13 cellular contexts compared by ENCODE assay signal in genomic region chr6:113433506-113433991, GRCh38.
DNase-seq lines count a peak whose midpoint lies in the region; ATAC-seq and TF ChIP-seq lines count a peak whose summit lies in the region.
"Had no signal": no experiment of that assay in that cellular context is flagged by ENCODE, and none has a peak within 500 bp of the region (broad histone marks: within the 10 kb centered on the region; RNA-seq: fewer than 3 reads in every experiment).

No MANE protein-coding gene starts in this region.

- TF ChIP-seq RAD21 in liver (IDR thresholded peaks at IDR 0.05), result peak; percentile 52 to 65

- H3K9me3 ChIP-seq in liver (ENCODE audit: control insufficient read depth in 4 of 4, low read length in 3 of 4) (no peaks in the 10 kb centered on the region), transverse colon (no peaks in the 10 kb centered on the region)

- no peak for TF ChIP-seq POLR2A in transverse colon (IDR thresholded peaks at IDR 0.05)

- peak overlapping the region; percentile 69 to 82 for H3K27ac ChIP-seq in liver (ENCODE audit: low read depth in 1 of 2, low read length in 2 of 2)
- peak overlapping the region in 2 of 4 donors; percentile 11 to 65 for H3K27ac ChIP-seq in transverse colon
- no peak overlapping the region for H3K27ac ChIP-seq in dorsolateral prefrontal cortex

- WGBS in liver, result 23% methylated on average over 5 of the region's 5 CpGs
- WGBS in transverse colon (ENCODE audit: low coverage in 1 of 2), 2 donors, result 17 to 31% methylated on average over 3 to 5 of the region's 5 CpGs

- H3K27me3 ChIP-seq in liver (ENCODE audit: control insufficient read depth in 4 of 4, insufficient read depth in 4 of 4, low read length in 3 of 4) (no peaks in the 10 kb centered on the region), transverse colon (no peaks in the 10 kb centered on the region), dorsolateral prefrontal cortex (no peaks in the 10 kb centered on the region)

- no peak for TF ChIP-seq EP300 in transverse colon (IDR thresholded peaks at IDR 0.05; ENCODE audit: low read depth)

- intact Hi-C loops in transverse colon (cut with DNase I; ENCODE audit: low total_unique reads), result no loop called here
- intact Hi-C loops in dorsolateral prefrontal cortex (cut with DNase I), result no loop called here

- peaks cover 3 to 17% (median 14%) of the 10 kb centered on the region in 4 donors for H3K4me1 ChIP-seq in liver (ENCODE audit: control insufficient read depth in 4 of 4, insufficient read depth in 4 of 4, low read length in 3 of 4)
- H3K4me1 ChIP-seq in transverse colon, result peaks cover 6 to 13% (median 11%) of the 10 kb centered on the region in 4 donors

- no peak overlapping the region for H3K4me3 ChIP-seq in liver (ENCODE audit: low read depth in 1 of 3, low read length in 3 of 3)
- no peak overlapping the region for H3K4me3 ChIP-seq in transverse colon
- no peak overlapping the region for H3K4me3 ChIP-seq in dorsolateral prefrontal cortex
- H3K4me3 ChIP-seq: GM12878 had no signal

- in situ Hi-C loops in T47D (cut with HindIII; ENCODE audit: low pct_unique_long_range_greater_than_20kb, low sequenced_read_pairs), result no loop called here
- in situ Hi-C loops in transverse colon (cut with MboI; ENCODE audit: low pct_ligation_motif_present in 1 of 4, low pct_unique_long_range_greater_than_20kb in 1 of 4, low sequenced_read_pairs in 3 of 4), result no loop called here

- ATAC-seq in GM21367 (IDR thresholded peaks at IDR 0.05; ENCODE audit: unreplicated experiment) (no peak), HG02798 (IDR thresholded peaks at IDR 0.05; ENCODE audit: poor library complexity, unreplicated experiment) (no peak)
- ATAC-seq: GM12878; natural killer cell; stimulated activated effector memory CD8-positive, alpha-beta T cell treated with anti-CD3 and anti-CD28 coated beads, Interleukin-12 subunit alpha, Interleukin-12 subunit beta, amount 100 ng/mL, for 72 hours had no signal

- no peaks in the 10 kb centered on the region for H3K36me3 ChIP-seq in liver (ENCODE audit: control insufficient read depth in 4 of 4, insufficient read depth in 3 of 4, low read depth in 1 of 4, low read length in 3 of 4)
- no peaks in the 10 kb centered on the region for H3K36me3 ChIP-seq in transverse colon

- peak; percentile 30 for DNase-seq in HuH-7 (ENCODE audit: low spot score)
- peak; percentile 7 to 97 for DNase-seq in T47D (ENCODE audit: low read depth in 1 of 2, low spot score in 1 of 2)
- DNase-seq in transverse colon, result peak; percentile 53
- no peak for DNase-seq in stimulated activated CD4-positive, alpha-beta T cell treated with anti-CD3 and anti-CD28 coated beads, Interleukin-4, amount 100 ng/mL, for 4 hours
- DNase-seq in dorsolateral prefrontal cortex, result no peak
- DNase-seq: activated CD4-positive, alpha-beta T cell treated with anti-CD3 and anti-CD28 coated beads, Interleukin-2, amount 10 ng/mL, durations not matched to agents 24 days and 14 days; natural killer cell; NCI-H2029 treated with DMSO at 0.1 percent for 48 hours had no signal

- TF ChIP-seq CTCF in liver (IDR thresholded peaks at IDR 0.05; ENCODE audit: low read depth, low read length, missing input control), result no peak
- TF ChIP-seq CTCF in transverse colon (IDR thresholded peaks at IDR 0.05), result no peak
- TF ChIP-seq CTCF in dorsolateral prefrontal cortex (IDR thresholded peaks at IDR 0.05 in 54 of 56, conservative IDR thresholded peaks at IDR 0.05 in 2 of 56; ENCODE audit: low read depth in 1 of 56, partially characterized antibody in 56 of 56), result no peak

- H3K9ac ChIP-seq in liver (ENCODE audit: low read depth in 1 of 2, low read length in 2 of 2), result no peak overlapping the region

TF ChIP-seq in liver, 16 proteins besides CTCF, POLR2A, EP300 and RAD21:
- TF ChIP-seq SP1 (IDR thresholded peaks at IDR 0.05) (no peak), GABPA (IDR thresholded peaks at IDR 0.05 in 1 of 2, conservative IDR thresholded peaks at IDR 0.05 in 1 of 2) (no peak), MAX (IDR thresholded peaks at IDR 0.05) (peak; percentile 41), EGR1 (IDR thresholded peaks at IDR 0.05; ENCODE audit: low read depth in 2 of 2) (no peak), NR2F2 (IDR thresholded peaks at IDR 0.05) (no peak), RXRA (IDR thresholded peaks at IDR 0.05) (peak; percentile 24 to 63), HNF4A (conservative IDR thresholded peaks at IDR 0.05) (peak; percentile 63 to 65), FOXA2 (IDR thresholded peaks at IDR 0.05) (peak; percentile 35), HNF4G (IDR thresholded peaks at IDR 0.05) (no peak), TAF1 (conservative IDR thresholded peaks at IDR 0.05) (no peak), JUND (IDR thresholded peaks at IDR 0.05) (peak in 1 of 2 donors; percentile 62), YY1 (IDR thresholded peaks at IDR 0.05) (peak; percentile 11)
- TF ChIP-seq, protein P1, sequence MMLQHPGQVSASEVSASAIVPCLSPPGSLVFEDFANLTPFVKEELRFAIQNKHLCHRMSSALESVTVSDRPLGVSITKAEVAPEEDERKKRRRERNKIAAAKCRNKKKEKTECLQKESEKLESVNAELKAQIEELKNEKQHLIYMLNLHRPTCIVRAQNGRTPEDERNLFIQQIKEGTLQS (IDR thresholded peaks at IDR 0.05), result no peak

Comparison
In these comparisons a context has a peak if more than half of its experiments do, and no peak if none do; other contexts are left out.
1. DNase-seq: peak in HuH-7 (single experiment), T47D (2 of 2) and transverse colon (single experiment); none in stimulated activated CD4-positive, alpha-beta T cell treated with anti-CD3 and anti-CD28 coated beads, Interleukin-4, amount 100 ng/mL, for 4 hours (0 of 2) and dorsolateral prefrontal cortex (0 of 10).
2. H3K27ac ChIP-seq: peak in liver (2 of 2); none in dorsolateral prefrontal cortex (0 of 59).